1 cellular context compared by ENCODE assay signal in the genomic region with DNA sequence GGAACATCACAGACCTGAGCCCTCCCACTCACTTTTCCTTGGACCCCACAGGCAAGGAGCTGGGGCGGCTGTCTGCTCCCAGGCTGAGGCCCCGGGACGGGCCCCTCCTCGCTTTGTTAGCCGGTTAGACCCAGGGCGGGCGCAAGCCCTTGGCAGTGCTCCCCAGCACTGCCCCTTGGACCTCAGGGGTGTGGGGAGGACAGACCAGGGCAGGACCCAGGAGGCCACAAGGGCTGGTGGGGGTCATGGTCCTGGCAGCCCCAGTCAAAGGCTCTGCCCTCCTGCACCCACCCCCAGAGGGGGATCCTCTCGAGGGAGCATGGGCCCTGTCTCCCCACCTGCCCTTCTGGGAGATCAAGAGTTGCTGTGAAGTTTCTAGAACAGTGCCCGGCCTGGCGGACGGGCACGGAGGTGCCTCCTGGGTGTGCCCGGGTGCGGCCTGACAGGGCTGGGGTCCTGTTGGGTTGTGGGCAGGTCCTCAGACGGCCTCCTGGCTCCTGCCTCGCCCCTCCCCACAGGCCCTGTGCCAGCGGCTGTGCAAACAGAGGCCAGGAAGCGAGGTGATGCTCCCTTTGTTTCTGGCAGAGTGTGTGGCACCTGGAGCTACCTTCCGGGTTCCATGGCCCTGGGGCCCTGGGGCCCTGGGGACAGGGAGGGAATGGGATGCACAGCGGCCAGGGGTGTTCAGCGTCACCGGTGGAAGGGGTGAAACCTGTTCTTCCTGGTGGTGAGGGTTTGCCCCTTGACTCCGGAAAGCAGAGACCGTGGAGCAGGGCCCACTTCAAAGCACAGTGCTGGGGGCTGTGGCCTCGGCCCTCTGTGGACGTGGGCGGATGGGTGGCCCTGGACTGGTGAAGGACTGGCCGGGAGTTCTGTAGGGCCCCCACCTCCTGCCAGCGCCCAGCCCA.
TF ChIP-seq lines count a peak whose summit lies in the region.

No MANE protein-coding gene starts in this region.

TF ChIP-seq in HepG2, 621 proteins besides CTCF, POLR2A, EP300 and RAD21 (continued from another document and continues in another):
- TF ChIP-seq, protein P1, sequence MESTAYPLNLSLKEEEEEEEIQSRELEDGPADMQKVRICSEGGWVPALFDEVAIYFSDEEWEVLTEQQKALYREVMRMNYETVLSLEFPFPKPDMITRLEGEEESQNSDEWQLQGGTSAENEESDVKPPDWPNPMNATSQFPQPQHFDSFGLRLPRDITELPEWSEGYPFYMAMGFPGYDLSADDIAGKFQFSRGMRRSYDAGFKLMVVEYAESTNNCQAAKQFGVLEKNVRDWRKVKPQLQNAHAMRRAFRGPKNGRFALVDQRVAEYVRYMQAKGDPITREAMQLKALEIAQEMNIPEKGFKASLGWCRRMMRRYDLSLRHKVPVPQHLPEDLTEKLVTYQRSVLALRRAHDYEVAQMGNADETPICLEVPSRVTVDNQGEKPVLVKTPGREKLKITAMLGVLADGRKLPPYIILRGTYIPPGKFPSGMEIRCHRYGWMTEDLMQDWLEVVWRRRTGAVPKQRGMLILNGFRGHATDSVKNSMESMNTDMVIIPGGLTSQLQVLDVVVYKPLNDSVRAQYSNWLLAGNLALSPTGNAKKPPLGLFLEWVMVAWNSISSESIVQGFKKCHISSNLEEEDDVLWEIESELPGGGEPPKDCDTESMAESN (CRISPR knock-in tag; conservative IDR thresholded peaks at IDR 0.05): no peak; the same call in 1 of the 2 replicates
- TF ChIP-seq, protein P2, sequence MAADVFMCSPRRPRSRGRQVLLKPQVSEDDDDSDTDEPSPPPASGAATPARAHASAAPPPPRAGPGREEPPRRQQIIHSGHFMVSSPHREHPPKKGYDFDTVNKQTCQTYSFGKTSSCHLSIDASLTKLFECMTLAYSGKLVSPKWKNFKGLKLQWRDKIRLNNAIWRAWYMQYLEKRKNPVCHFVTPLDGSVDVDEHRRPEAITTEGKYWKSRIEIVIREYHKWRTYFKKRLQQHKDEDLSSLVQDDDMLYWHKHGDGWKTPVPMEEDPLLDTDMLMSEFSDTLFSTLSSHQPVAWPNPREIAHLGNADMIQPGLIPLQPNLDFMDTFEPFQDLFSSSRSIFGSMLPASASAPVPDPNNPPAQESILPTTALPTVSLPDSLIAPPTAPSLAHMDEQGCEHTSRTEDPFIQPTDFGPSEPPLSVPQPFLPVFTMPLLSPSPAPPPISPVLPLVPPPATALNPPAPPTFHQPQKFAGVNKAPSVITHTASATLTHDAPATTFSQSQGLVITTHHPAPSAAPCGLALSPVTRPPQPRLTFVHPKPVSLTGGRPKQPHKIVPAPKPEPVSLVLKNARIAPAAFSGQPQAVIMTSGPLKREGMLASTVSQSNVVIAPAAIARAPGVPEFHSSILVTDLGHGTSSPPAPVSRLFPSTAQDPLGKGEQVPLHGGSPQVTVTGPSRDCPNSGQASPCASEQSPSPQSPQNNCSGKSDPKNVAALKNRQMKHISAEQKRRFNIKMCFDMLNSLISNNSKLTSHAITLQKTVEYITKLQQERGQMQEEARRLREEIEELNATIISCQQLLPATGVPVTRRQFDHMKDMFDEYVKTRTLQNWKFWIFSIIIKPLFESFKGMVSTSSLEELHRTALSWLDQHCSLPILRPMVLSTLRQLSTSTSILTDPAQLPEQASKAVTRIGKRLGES (CRISPR knock-in tag; IDR thresholded peaks at IDR 0.05; ENCODE audit: borderline replicate concordance): no peak
- peak; percentile 46 for TF ChIP-seq PTBP1 (IDR thresholded peaks at IDR 0.05; ENCODE audit: low read depth, low read length, poor library complexity, severe bottlenecking)
- TF ChIP-seq TBL1XR1 (IDR thresholded peaks at IDR 0.05; ENCODE audit: borderline replicate concordance, low read length, partially characterized antibody): no peak
- TF ChIP-seq, protein P3, sequence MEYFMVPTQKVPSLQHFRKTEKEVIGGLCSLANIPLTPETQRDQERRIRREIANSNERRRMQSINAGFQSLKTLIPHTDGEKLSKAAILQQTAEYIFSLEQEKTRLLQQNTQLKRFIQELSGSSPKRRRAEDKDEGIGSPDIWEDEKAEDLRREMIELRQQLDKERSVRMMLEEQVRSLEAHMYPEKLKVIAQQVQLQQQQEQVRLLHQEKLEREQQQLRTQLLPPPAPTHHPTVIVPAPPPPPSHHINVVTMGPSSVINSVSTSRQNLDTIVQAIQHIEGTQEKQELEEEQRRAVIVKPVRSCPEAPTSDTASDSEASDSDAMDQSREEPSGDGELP (IDR thresholded peaks at IDR 0.05; ENCODE audit: borderline replicate concordance, low read depth): peak; percentile 66; the same call in 1 of the 2 replicates
- TF ChIP-seq, protein P4, sequence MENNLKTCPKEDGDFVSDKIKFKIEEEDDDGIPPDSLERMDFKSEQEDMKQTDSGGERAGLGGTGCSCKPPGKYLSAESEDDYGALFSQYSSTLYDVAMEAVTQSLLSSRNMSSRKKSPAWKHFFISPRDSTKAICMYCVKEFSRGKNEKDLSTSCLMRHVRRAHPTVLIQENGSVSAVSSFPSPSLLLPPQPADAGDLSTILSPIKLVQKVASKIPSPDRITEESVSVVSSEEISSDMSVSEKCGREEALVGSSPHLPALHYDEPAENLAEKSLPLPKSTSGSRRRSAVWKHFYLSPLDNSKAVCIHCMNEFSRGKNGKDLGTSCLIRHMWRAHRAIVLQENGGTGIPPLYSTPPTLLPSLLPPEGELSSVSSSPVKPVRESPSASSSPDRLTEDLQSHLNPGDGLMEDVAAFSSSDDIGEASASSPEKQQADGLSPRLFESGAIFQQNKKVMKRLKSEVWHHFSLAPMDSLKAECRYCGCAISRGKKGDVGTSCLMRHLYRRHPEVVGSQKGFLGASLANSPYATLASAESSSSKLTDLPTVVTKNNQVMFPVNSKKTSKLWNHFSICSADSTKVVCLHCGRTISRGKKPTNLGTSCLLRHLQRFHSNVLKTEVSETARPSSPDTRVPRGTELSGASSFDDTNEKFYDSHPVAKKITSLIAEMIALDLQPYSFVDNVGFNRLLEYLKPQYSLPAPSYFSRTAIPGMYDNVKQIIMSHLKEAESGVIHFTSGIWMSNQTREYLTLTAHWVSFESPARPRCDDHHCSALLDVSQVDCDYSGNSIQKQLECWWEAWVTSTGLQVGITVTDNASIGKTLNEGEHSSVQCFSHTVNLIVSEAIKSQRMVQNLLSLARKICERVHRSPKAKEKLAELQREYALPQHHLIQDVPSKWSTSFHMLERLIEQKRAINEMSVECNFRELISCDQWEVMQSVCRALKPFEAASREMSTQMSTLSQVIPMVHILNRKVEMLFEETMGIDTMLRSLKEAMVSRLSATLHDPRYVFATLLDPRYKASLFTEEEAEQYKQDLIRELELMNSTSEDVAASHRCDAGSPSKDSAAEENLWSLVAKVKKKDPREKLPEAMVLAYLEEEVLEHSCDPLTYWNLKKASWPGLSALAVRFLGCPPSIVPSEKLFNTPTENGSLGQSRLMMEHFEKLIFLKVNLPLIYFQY (CRISPR knock-in tag; IDR thresholded peaks at IDR 0.05; ENCODE audit: borderline replicate concordance): no peak
- no peak for TF ChIP-seq ZBTB1 (CRISPR knock-in tag; IDR thresholded peaks at IDR 0.05; ENCODE audit: borderline replicate concordance)
- TF ChIP-seq KDM5A (IDR thresholded peaks at IDR 0.05; ENCODE audit: borderline replicate concordance, low read length): no peak
- no peak; the same call in 1 of the 2 replicates for TF ChIP-seq CREM (IDR thresholded peaks at IDR 0.05)
- no peak for TF ChIP-seq CREM (CRISPR knock-in tag; IDR thresholded peaks at IDR 0.05)
- TF ChIP-seq XBP1 (CRISPR knock-in tag; IDR thresholded peaks at IDR 0.05): no peak
- peak; percentile 86 for TF ChIP-seq POLR2G (IDR thresholded peaks at IDR 0.05; ENCODE audit: low read depth, low read length)
- peak; percentile 56; the same call in 1 of the 2 replicates for TF ChIP-seq ZFP36L1 (CRISPR knock-in tag; IDR thresholded peaks at IDR 0.05)
- TF ChIP-seq, protein P5, sequence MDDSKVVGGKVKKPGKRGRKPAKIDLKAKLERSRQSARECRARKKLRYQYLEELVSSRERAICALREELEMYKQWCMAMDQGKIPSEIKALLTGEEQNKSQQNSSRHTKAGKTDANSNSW (CRISPR knock-in tag; IDR thresholded peaks at IDR 0.05; ENCODE audit: borderline replicate concordance): no peak
- no peak for TF ChIP-seq ZNF124 (CRISPR knock-in tag; IDR thresholded peaks at IDR 0.05)
- TF ChIP-seq, protein P6, sequence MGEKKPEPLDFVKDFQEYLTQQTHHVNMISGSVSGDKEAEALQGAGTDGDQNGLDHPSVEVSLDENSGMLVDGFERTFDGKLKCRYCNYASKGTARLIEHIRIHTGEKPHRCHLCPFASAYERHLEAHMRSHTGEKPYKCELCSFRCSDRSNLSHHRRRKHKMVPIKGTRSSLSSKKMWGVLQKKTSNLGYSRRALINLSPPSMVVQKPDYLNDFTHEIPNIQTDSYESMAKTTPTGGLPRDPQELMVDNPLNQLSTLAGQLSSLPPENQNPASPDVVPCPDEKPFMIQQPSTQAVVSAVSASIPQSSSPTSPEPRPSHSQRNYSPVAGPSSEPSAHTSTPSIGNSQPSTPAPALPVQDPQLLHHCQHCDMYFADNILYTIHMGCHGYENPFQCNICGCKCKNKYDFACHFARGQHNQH (CRISPR knock-in tag; IDR thresholded peaks at IDR 0.05): no peak; the same call in 1 of the 2 replicates
- no peak for TF ChIP-seq ZBTB21 (CRISPR knock-in tag; IDR thresholded peaks at IDR 0.05)
- TF ChIP-seq, protein P7, sequence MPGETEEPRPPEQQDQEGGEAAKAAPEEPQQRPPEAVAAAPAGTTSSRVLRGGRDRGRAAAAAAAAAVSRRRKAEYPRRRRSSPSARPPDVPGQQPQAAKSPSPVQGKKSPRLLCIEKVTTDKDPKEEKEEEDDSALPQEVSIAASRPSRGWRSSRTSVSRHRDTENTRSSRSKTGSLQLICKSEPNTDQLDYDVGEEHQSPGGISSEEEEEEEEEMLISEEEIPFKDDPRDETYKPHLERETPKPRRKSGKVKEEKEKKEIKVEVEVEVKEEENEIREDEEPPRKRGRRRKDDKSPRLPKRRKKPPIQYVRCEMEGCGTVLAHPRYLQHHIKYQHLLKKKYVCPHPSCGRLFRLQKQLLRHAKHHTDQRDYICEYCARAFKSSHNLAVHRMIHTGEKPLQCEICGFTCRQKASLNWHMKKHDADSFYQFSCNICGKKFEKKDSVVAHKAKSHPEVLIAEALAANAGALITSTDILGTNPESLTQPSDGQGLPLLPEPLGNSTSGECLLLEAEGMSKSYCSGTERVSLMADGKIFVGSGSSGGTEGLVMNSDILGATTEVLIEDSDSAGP (CRISPR knock-in tag; IDR thresholded peaks at IDR 0.05; ENCODE audit: borderline replicate concordance): peak; percentile 52
- no peak; the same call in 1 of the 2 replicates for TF ChIP-seq ZNF564 (CRISPR knock-in tag; IDR thresholded peaks at IDR 0.05)
- TF ChIP-seq RFX3 (CRISPR knock-in tag; IDR thresholded peaks at IDR 0.05): no peak
- TF ChIP-seq, protein P8, sequence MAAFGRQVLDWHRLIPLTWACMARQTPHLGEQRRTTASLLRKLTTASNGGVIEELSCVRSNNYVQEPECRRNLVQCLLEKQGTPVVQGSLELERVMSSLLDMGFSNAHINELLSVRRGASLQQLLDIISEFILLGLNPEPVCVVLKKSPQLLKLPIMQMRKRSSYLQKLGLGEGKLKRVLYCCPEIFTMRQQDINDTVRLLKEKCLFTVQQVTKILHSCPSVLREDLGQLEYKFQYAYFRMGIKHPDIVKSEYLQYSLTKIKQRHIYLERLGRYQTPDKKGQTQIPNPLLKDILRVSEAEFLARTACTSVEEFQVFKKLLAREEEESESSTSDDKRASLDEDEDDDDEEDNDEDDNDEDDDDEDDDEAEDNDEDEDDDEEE (CRISPR knock-in tag; IDR thresholded peaks at IDR 0.05): 0 out of 2 replicates have a peak, but pooled peaks have one; percentile 52
- TF ChIP-seq ZNF83 (CRISPR knock-in tag; IDR thresholded peaks at IDR 0.05; ENCODE audit: borderline replicate concordance): 0 out of 2 replicates have a peak, but pooled peaks have one; percentile 20
- no peak for TF ChIP-seq GTF2F1 (IDR thresholded peaks at IDR 0.05; ENCODE audit: low read length)
- no peak; the same call in 1 of the 2 replicates for TF ChIP-seq DNMT1 (CRISPR knock-in tag; IDR thresholded peaks at IDR 0.05)
- no peak for TF ChIP-seq ZNF501 (CRISPR knock-in tag; IDR thresholded peaks at IDR 0.05)
- TF ChIP-seq KMT2A (CRISPR knock-in tag; IDR thresholded peaks at IDR 0.05): no peak; the same call in 1 of the 2 replicates
- peak; percentile 41 for TF ChIP-seq YEATS2 (CRISPR knock-in tag; IDR thresholded peaks at IDR 0.05; ENCODE audit: borderline replicate concordance)
- no peak for TF ChIP-seq ZNF138 (CRISPR knock-in tag; IDR thresholded peaks at IDR 0.05; ENCODE audit: low read depth)
- TF ChIP-seq EHMT2 (IDR thresholded peaks at IDR 0.05; ENCODE audit: borderline replicate concordance, low read depth, low read length): no peak
- TF ChIP-seq EZH2 (conservative IDR thresholded peaks at IDR 0.05; ENCODE audit: low read depth, low read length): no peak
- TF ChIP-seq NKX3-1 (CRISPR knock-in tag; IDR thresholded peaks at IDR 0.05): no peak
- peak; percentile 85 for TF ChIP-seq ZFX (CRISPR knock-in tag; IDR thresholded peaks at IDR 0.05; ENCODE audit: low read depth)
- TF ChIP-seq, protein P9, sequence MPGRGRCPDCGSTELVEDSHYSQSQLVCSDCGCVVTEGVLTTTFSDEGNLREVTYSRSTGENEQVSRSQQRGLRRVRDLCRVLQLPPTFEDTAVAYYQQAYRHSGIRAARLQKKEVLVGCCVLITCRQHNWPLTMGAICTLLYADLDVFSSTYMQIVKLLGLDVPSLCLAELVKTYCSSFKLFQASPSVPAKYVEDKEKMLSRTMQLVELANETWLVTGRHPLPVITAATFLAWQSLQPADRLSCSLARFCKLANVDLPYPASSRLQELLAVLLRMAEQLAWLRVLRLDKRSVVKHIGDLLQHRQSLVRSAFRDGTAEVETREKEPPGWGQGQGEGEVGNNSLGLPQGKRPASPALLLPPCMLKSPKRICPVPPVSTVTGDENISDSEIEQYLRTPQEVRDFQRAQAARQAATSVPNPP (CRISPR knock-in tag; IDR thresholded peaks at IDR 0.05): no peak
- TF ChIP-seq, protein P10, sequence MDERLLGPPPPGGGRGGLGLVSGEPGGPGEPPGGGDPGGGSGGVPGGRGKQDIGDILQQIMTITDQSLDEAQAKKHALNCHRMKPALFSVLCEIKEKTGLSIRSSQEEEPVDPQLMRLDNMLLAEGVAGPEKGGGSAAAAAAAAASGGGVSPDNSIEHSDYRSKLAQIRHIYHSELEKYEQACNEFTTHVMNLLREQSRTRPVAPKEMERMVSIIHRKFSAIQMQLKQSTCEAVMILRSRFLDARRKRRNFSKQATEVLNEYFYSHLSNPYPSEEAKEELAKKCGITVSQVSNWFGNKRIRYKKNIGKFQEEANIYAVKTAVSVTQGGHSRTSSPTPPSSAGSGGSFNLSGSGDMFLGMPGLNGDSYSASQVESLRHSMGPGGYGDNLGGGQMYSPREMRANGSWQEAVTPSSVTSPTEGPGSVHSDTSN (CRISPR knock-in tag; IDR thresholded peaks at IDR 0.05): no peak
- no peak for TF ChIP-seq WIZ (CRISPR knock-in tag; IDR thresholded peaks at IDR 0.05)
- peak; percentile 19; the same call in 1 of the 2 replicates for TF ChIP-seq NR2F2 (IDR thresholded peaks at IDR 0.05; ENCODE audit: borderline replicate concordance, low read depth)
- TF ChIP-seq FOXK2 (IDR thresholded peaks at IDR 0.05): no peak
- TF ChIP-seq CHCHD3 (CRISPR knock-in tag; IDR thresholded peaks at IDR 0.05): peak; percentile 83; the same call in 1 of the 2 replicates
- TF ChIP-seq ZNF570 (CRISPR knock-in tag; IDR thresholded peaks at IDR 0.05; ENCODE audit: borderline replicate concordance): no peak
- TF ChIP-seq ZNF383 (CRISPR knock-in tag; IDR thresholded peaks at IDR 0.05; ENCODE audit: borderline replicate concordance): no peak
- no peak for TF ChIP-seq KDM1A (CRISPR knock-in tag; IDR thresholded peaks at IDR 0.05)
- TF ChIP-seq SP140L (CRISPR knock-in tag; IDR thresholded peaks at IDR 0.05; ENCODE audit: borderline replicate concordance): no peak
- TF ChIP-seq SYNCRIP (IDR thresholded peaks at IDR 0.05; ENCODE audit: insufficient read depth, low read depth, low read length): no peak
